ENCODE assay signal across 8 cellular contexts in genomic region chr17:59707182-59707970, GRCh38.
DNase-seq lines count a peak whose midpoint lies in the region; ATAC-seq and TF ChIP-seq lines count a peak whose summit lies in the region.

Gene PTRH2, minus strand, starts transcription at chr17:59707430. Its CDS starts 9,452 bp downstream, at chr17:59697978.
Gene VMP1, plus strand, starts transcription at chr17:59707654. Its CDS starts 23,793 bp downstream, at chr17:59731447.

- no peaks in the 10 kb centered on the region for H3K9me3 Mint-ChIP-seq in central memory CD8-positive, alpha-beta T cell

- TF ChIP-seq CTCF in AG09309 (IDR thresholded peaks at IDR 0.05; ENCODE audit: control insufficient read depth, insufficient read depth, low read depth, low read length, missing control alignments), result no peak

- peak within 1 kb of the TSS; percentile 100 for H3K4me3 Mint-ChIP-seq in central memory CD8-positive, alpha-beta T cell

- H3K27ac Mint-ChIP-seq in central memory CD8-positive, alpha-beta T cell (ENCODE audit: low read depth), result peak within 1 kb of the TSS; percentile 100

- H3K27me3 Mint-ChIP-seq in central memory CD8-positive, alpha-beta T cell, result no peaks in the 10 kb centered on the region

- peaks cover 49% of the 10 kb centered on the region for H3K4me1 Mint-ChIP-seq in central memory CD8-positive, alpha-beta T cell

- peaks cover 18% of the 10 kb centered on the region for H3K36me3 Mint-ChIP-seq in central memory CD8-positive, alpha-beta T cell (ENCODE audit: insufficient read depth)

- H3K4me3 ChIP-seq in AG09309 (ENCODE audit: control insufficient read depth, low read depth, low read length), result peak within 1 kb of the TSS; percentile 78

- ATAC-seq in GM19025 (IDR thresholded peaks at IDR 0.05; ENCODE audit: low read depth, unreplicated experiment), result peak; percentile 96
- peak; percentile 93 for ATAC-seq in HG03342 (IDR thresholded peaks at IDR 0.05; ENCODE audit: unreplicated experiment)
- ATAC-seq in central memory CD8-positive, alpha-beta T cell (replicated peaks; ENCODE audit: extremely low read depth, poor library complexity, severe bottlenecking), result peak; percentile 90

- DNase-seq in AG09309 (ENCODE audit: low read depth) (peak; percentile 98), NCI-H446 (lab: John Stamatoyannopoulos, UW) (peak; percentile 98 to 99), iris pigment epithelial cell (ENCODE audit: low read depth) (peak; percentile 100)
- DNase-seq in activated CD4-positive, CD25-positive, alpha-beta regulatory T cell treated with anti-CD3 and anti-CD28 coated beads, Interleukin-2, amount 50 U/mL, for 16 hours (ENCODE audit: low read depth, low spot score), result peak; percentile 84
- peak; percentile 70 to 84 for DNase-seq in central memory CD8-positive, alpha-beta T cell (ENCODE audit: low spot score in 2 of 2)
- DNase-seq in stimulated activated CD4-positive, alpha-beta T cell treated with anti-CD3 and anti-CD28 coated beads, Interleukin-12 subunit alpha, Interleukin-12 subunit beta, amount 100 ng/mL, for 4 hours, result peak; percentile 86

Comparison
In these comparisons a context has a peak if more than half of its experiments do, and no peak if none do; other contexts are left out.
1. Peak in every context shown above with its lines: DNase-seq, ATAC-seq and H3K4me3 ChIP-seq.